1 cellular context compared by ENCODE assay signal in genomic region chr9:37290881-37291485, GRCh38.
TF ChIP-seq lines count a peak whose summit lies in the region.

No MANE protein-coding gene starts in this region.

TF ChIP-seq in K562, 482 proteins besides CTCF, POLR2A, EP300 and RAD21 (continued from another document and continues in another):
- TF ChIP-seq CREM (IDR thresholded peaks at IDR 0.05; ENCODE audit: low read depth) (peak; percentile 19; the same call in 1 of the 2 replicates), ZNF318 (IDR thresholded peaks at IDR 0.05; ENCODE audit: borderline replicate concordance in 1 of 2, low read depth in 1 of 2) (peak in 1 of 2 experiments; percentile 91; a peak in 2 of 4 replicates), KDM5B (IDR thresholded peaks at IDR 0.05; ENCODE audit: insufficient replicate concordance, low read depth, low read length) (no peak), ETV6 (IDR thresholded peaks at IDR 0.05; ENCODE audit: borderline replicate concordance in 1 of 2, low read depth in 2 of 2, low read length in 1 of 2) (no peak), ETV6 (CRISPR knock-in tag; IDR thresholded peaks at IDR 0.05; ENCODE audit: borderline replicate concordance) (no peak), NR2C2 (CRISPR knock-in tag; IDR thresholded peaks at IDR 0.05) (no peak), NR2C2 (tag; IDR thresholded peaks at IDR 0.05) (no peak), HSF4 (CRISPR knock-in tag; IDR thresholded peaks at IDR 0.05; ENCODE audit: borderline replicate concordance) (no peak), PHF20 (IDR thresholded peaks at IDR 0.05; ENCODE audit: partially characterized antibody) (no peak), SOX6 (IDR thresholded peaks at IDR 0.05) (peak; percentile 87), BCL6 (CRISPR knock-in tag; IDR thresholded peaks at IDR 0.05) (no peak), ARID3A (IDR thresholded peaks at IDR 0.05; ENCODE audit: borderline replicate concordance, low read depth, low read length) (peak; percentile 51; the same call in 1 of the 2 replicates), ZSCAN32 (CRISPR knock-in tag; IDR thresholded peaks at IDR 0.05) (peak; percentile 75), MLX (CRISPR knock-in tag; conservative IDR thresholded peaks at IDR 0.05) (no peak), JUN (IDR thresholded peaks at IDR 0.05; ENCODE audit: borderline replicate concordance, low read depth, low read length) (peak; percentile 80), JUN (CRISPR knock-in tag; IDR thresholded peaks at IDR 0.05; ENCODE audit: borderline replicate concordance) (no peak), ZNF75A (CRISPR knock-in tag; IDR thresholded peaks at IDR 0.05) (no peak), VEZF1 (CRISPR knock-in tag; IDR thresholded peaks at IDR 0.05) (0 out of 2 replicates have a peak, but pooled peaks have one; percentile 24), BRD9 (IDR thresholded peaks at IDR 0.05; ENCODE audit: low read depth, partially characterized antibody) (peak; percentile 60), COPS2 (conservative IDR thresholded peaks at IDR 0.05) (no peak), RBFOX2 (IDR thresholded peaks at IDR 0.05; ENCODE audit: low read depth, low read length) (0 out of 2 replicates have a peak, but pooled peaks have one; percentile 27), MTA3 (IDR thresholded peaks at IDR 0.05; ENCODE audit: borderline replicate concordance) (no peak), TRIM28 (IDR thresholded peaks at IDR 0.05) (no peak), HDAC3 (IDR thresholded peaks at IDR 0.05; ENCODE audit: borderline replicate concordance, partially characterized antibody) (peak; percentile 67), TARDBP (IDR thresholded peaks at IDR 0.05) (no peak), ZNF444 (CRISPR knock-in tag; IDR thresholded peaks at IDR 0.05) (no peak), ZNF592 (IDR thresholded peaks at IDR 0.05) (peak; percentile 63; the same call in 1 of the 2 replicates), ZFPM2 (CRISPR knock-in tag; IDR thresholded peaks at IDR 0.05) (no peak), ZBTB9 (CRISPR knock-in tag; IDR thresholded peaks at IDR 0.05) (no peak), AFF1 (IDR thresholded peaks at IDR 0.05; ENCODE audit: low read depth in 1 of 2, partially characterized antibody in 2 of 2) (peak in 1 of 2 experiments; percentile 22), MYBL2 (IDR thresholded peaks at IDR 0.05; ENCODE audit: low read depth) (no peak), MYBL2 (CRISPR knock-in tag; IDR thresholded peaks at IDR 0.05; ENCODE audit: borderline replicate concordance) (no peak), C11orf30 (IDR thresholded peaks at IDR 0.05; ENCODE audit: low read depth) (peak; percentile 26; the same call in 1 of the 2 replicates), GABPA (tag; conservative IDR thresholded peaks at IDR 0.05; ENCODE audit: low read depth) (0 out of 2 replicates have a peak, but pooled peaks have one; percentile 33), PTRF (tag; IDR thresholded peaks at IDR 0.05) (no peak), CBX2 (IDR thresholded peaks at IDR 0.05; ENCODE audit: insufficient read depth, low read length, poor library complexity, severe bottlenecking) (no peak), TRIM24 (IDR thresholded peaks at IDR 0.05) (peak; percentile 90 to 92; a peak in 3 of 4 replicates), ZNF24 (IDR thresholded peaks at IDR 0.05) (no peak), KAT8 (IDR thresholded peaks at IDR 0.05; ENCODE audit: low read depth) (no peak), ZKSCAN8 (CRISPR knock-in tag; IDR thresholded peaks at IDR 0.05) (no peak), KLF10 (CRISPR knock-in tag; IDR thresholded peaks at IDR 0.05) (no peak), LEF1 (IDR thresholded peaks at IDR 0.05) (peak; percentile 65)
